Comparison of ENCODE assay signal across 8 cellular contexts in the genomic region with DNA sequence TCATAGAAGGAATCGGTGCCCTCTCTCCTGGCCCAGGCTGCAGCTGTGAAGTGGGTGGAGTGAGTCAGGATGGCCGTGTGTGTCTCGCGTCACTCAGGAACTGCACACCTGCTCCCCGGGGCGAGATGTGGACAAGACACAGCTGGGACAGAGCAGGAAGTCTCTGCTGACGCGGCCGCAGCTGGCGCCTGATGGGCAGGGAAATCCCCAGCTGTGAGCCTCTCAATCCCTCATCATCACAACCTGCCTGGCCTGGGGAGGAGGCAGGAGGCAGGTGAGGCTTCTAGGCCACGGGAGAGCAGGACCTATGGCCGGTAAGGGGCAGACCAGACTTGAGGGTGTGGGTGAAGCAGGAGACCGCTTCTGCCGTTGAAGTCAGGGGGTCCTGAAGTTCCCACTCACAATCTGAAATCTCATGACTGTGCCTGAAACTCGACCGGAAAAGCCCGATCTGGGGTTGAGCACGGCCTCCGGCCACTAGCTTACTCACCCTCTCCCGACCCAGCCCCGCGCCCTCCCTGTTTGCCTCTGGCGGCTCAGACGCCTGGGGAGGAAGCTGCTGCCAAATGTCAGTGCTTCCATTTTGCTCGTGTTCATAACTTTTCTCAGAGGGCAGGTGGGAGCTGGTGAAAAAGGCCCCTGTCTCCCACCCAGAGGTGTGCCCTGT. TPM values are rescaled to one million over a fixed set of nuclear protein-coding genes. Genes with fewer than 3 reads are reported as not detected.
DNase-seq lines count a peak whose midpoint lies in the region; ATAC-seq and TF ChIP-seq lines count a peak whose summit lies in the region.

No MANE protein-coding gene starts in this region.

- no peak overlapping the region for H3K4me3 Mint-ChIP-seq in activated naive CD4-positive, alpha-beta T cell treated with anti-CD3 and anti-CD28 coated beads for 36 hours
- H3K4me3 Mint-ChIP-seq in T-helper 17 cell: peak overlapping the region; percentile 68

- H3K36me3 ChIP-seq in colonic mucosa: no peaks in the 10 kb centered on the region
- H3K36me3 ChIP-seq in testis (ENCODE audit: low read depth, missing control alignments): no peaks in the 10 kb centered on the region

- peaks cover 5% of the 10 kb centered on the region for H3K27me3 Mint-ChIP-seq in activated naive CD4-positive, alpha-beta T cell treated with anti-CD3 and anti-CD28 coated beads for 36 hours (ENCODE audit: low read depth)
- H3K27me3 Mint-ChIP-seq in T-helper 17 cell: peaks cover 8% of the 10 kb centered on the region

- TF ChIP-seq POLR2A in testis (IDR thresholded peaks at IDR 0.05): no peak

- 71 to 76% methylated on average over 20 to 25 of the region's 25 CpGs for WGBS in testis, 2 donors

- peak; percentile 75 for ATAC-seq in HG03066 (IDR thresholded peaks at IDR 0.05; ENCODE audit: low read depth, unreplicated experiment)
- ATAC-seq in T-helper 17 cell: peak; percentile 88

- H3K9me3 ChIP-seq in T-helper 17 cell (ENCODE audit: control insufficient read depth, low read length, poor library complexity, severe bottlenecking) (no peaks in the 10 kb centered on the region), colonic mucosa (no peaks in the 10 kb centered on the region), testis (no peaks in the 10 kb centered on the region)

- H3K27me3 ChIP-seq in colonic mucosa (no peaks in the 10 kb centered on the region), testis (no peaks in the 10 kb centered on the region)

- CTCF ChIA-PET in activated naive CD4-positive, alpha-beta T cell treated with anti-CD3 and anti-CD28 coated beads for 36 hours (lab: Charles Lee): interaction anchor here (1.2 kb wide), 1 partner anchor 89 kb away, joined by 4 read pairs; no protein-coding TSS in a partner anchor

- H3K36me3 Mint-ChIP-seq in activated naive CD4-positive, alpha-beta T cell treated with anti-CD3 and anti-CD28 coated beads for 36 hours (ENCODE audit: low read depth): no peaks in the 10 kb centered on the region
- H3K36me3 Mint-ChIP-seq in T-helper 17 cell (ENCODE audit: low read depth): no peaks in the 10 kb centered on the region

- H3K4me1 ChIP-seq in colonic mucosa: peaks cover 4% of the 10 kb centered on the region
- H3K4me1 ChIP-seq in testis: peaks cover 7% of the 10 kb centered on the region

- DNase-seq in activated naive CD4-positive, alpha-beta T cell treated with anti-CD3 and anti-CD28 coated beads for 36 hours: peak; percentile 75
- DNase-seq in activated naive CD4-positive, alpha-beta T cell (lab: John Stamatoyannopoulos, UW): no peak
- DNase-seq in T-helper 17 cell (peak; percentile 32 to 50 (median 34)), colonic mucosa (peak; percentile 53), testis (no peak), C1 segment of cervical spinal cord (lab: John Stamatoyannopoulos, UW) (no peak)

- H3K27ac ChIP-seq in colonic mucosa (peak overlapping the region; percentile 60), skin epidermis (peak overlapping the region in 20 of 21 experiments; percentile 29 to 85 (median 68)), testis (no peak overlapping the region)

- TF ChIP-seq CTCF in colonic mucosa (IDR thresholded peaks at IDR 0.05): no peak
- TF ChIP-seq CTCF in testis (IDR thresholded peaks at IDR 0.05): no peak

- H3K27ac Mint-ChIP-seq in activated naive CD4-positive, alpha-beta T cell treated with anti-CD3 and anti-CD28 coated beads for 36 hours: no peak overlapping the region
- H3K27ac Mint-ChIP-seq in T-helper 17 cell: peak overlapping the region; percentile 81

- H3K4me3 ChIP-seq in colonic mucosa (no peak overlapping the region), skin epidermis (no peak overlapping the region), testis (no peak overlapping the region)

- H3K9me3 Mint-ChIP-seq in activated naive CD4-positive, alpha-beta T cell treated with anti-CD3 and anti-CD28 coated beads for 36 hours: no peaks in the 10 kb centered on the region

- peak overlapping the region; percentile 16 to 19 for H3K9ac ChIP-seq in colonic mucosa (ENCODE audit: low read depth in 2 of 2, low read length in 2 of 2)

- intact Hi-C loops in activated naive CD4-positive, alpha-beta T cell treated with anti-CD3 and anti-CD28 coated beads for 36 hours (cut with micrococcal nuclease): no loop called here
- intact Hi-C loops in colonic mucosa (cut with DNase I): no loop called here
- intact Hi-C loops in testis (cut with DNase I; ENCODE audit: low total_unique reads): no loop called here

- peaks cover 20% of the 10 kb centered on the region for H3K4me1 Mint-ChIP-seq in activated naive CD4-positive, alpha-beta T cell treated with anti-CD3 and anti-CD28 coated beads for 36 hours (ENCODE audit: low read depth)
- peaks cover 9% of the 10 kb centered on the region for H3K4me1 Mint-ChIP-seq in T-helper 17 cell

RNA-seq across cellular contexts. Expression of gene TRPV3, which starts 1.1 kb away (rescaled TPM):
- total RNA-seq in activated naive CD4-positive, alpha-beta T cell treated with anti-CD3 and anti-CD28 coated beads for 36 hours: under 1 TPM; 0.72 to 0.77 TPM
- total RNA-seq in T-helper 17 cell (under 1 TPM; 0.27 to 0.55 TPM), colonic mucosa (1 to 10 TPM; 2.3 to 7.4 TPM), testis (10 to 100 TPM; 19.8 to 37.2 TPM)
- 6.6 TPM for polyA plus RNA-seq in testis (ENCODE audit: insufficient read depth, low read depth, low replicate concordance)

RNA-seq across cellular contexts. Expression of gene TRPV1, which starts 50.5 kb away (rescaled TPM):
- total RNA-seq in activated naive CD4-positive, alpha-beta T cell treated with anti-CD3 and anti-CD28 coated beads for 36 hours: 1 to 10 TPM in 1 of 2 experiments, under 1 TPM in 1; 0.96 to 1.0 TPM
- 1 to 10 TPM; 3.2 to 4.0 TPM for total RNA-seq in T-helper 17 cell
- 1 to 10 TPM; 2.8 to 8.8 TPM for total RNA-seq in colonic mucosa
- total RNA-seq in testis: 10 to 100 TPM; 11.4 to 11.5 TPM
- 5.1 TPM for polyA plus RNA-seq in testis (ENCODE audit: insufficient read depth, low read depth, low replicate concordance)

Comparison
In these comparisons a context has a peak if more than half of its experiments do, and no peak if none do; other contexts are left out.
1. DNase-seq: peak in activated naive CD4-positive, alpha-beta T cell treated with anti-CD3 and anti-CD28 coated beads for 36 hours (single experiment), T-helper 17 cell (3 of 3) and colonic mucosa (single experiment); none in activated naive CD4-positive, alpha-beta T cell (0 of 4), testis (single experiment) and C1 segment of cervical spinal cord (0 of 14).
2. H3K27ac ChIP-seq: peak in colonic mucosa (single experiment) and skin epidermis (20 of 21); none in testis (0 of 2).